Comparison of ENCODE assay signal across 14 cellular contexts in the genomic region with DNA sequence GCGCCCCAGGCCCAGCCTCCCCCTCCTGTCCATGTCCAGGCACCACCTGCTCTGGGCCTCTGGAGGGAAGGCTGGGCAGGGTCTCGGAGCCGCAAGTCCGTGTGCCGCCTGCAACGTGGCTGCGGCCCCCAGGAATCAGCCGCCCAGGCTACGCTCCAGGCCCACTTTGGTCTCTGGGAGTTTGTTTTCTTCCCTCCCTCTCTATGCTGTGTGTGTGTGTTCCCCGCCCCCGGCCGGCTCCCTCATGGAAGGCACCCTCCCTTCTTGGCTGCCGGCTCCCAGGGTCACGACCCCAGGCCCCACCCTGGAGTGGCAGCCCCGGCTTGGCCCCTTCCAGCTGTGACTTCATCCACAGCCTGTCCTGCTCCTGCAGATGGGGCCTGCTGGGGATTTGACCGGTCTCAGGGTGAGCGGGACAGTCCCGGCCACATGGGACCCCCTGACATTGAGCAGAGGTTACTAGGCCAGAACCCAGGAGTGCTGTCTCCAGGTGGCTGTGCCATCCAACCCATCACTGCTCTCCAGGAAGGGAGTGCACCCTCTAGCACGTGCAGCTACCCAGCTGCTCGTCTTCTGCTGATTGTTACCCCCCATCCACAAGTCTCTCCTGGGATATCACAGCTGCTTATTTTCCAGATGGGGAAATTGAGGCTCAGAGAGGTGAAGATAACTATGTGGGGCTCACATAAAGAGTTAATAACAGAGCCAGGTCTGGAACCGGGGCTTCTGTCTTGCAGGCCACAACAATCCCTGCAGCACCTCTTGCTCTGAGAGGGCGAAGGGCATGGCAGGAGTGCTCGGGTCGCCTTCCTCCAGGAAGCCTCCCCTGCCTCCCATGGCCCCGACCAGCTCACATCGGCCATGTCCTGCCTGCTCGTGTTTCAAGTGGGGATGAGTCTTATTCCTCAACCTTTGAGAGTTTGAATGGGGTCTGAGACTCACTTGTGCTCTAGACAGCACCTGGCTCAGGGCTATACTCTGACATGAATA. TPM values are rescaled to one million over a fixed set of nuclear protein-coding genes. Genes with fewer than 3 reads are reported as not detected.
DNase-seq lines count a peak whose midpoint lies in the region; ATAC-seq, FAIRE-seq and TF ChIP-seq lines count a peak whose summit lies in the region.
"Had no signal": no experiment of that assay in that cellular context is flagged by ENCODE, and none has a peak within 500 bp of the region (broad histone marks: within the 10 kb centered on the region; RNA-seq: fewer than 3 reads in every experiment).

No MANE protein-coding gene starts in this region.

- DNase-seq in HepG2 (ENCODE audit: low spot score): peak; percentile 40
- DNase-seq in right lobe of liver: no peak
- peak; percentile 49 to 57 for DNase-seq in cardiac fibroblast (ENCODE audit: low read depth in 2 of 2)
- DNase-seq in nephron progenitor cell: peak; percentile 60
- no peak for DNase-seq in vagina (ENCODE audit: extremely low spot score in 2 of 2)
- DNase-seq in amygdala (lab: John Stamatoyannopoulos, UW): no peak
- no peak for DNase-seq in COR-L47 (lab: John Stamatoyannopoulos, UW)
- DNase-seq in epidermal melanocyte (ENCODE audit: insufficient read length, low spot score): no peak
- DNase-seq: BE2C, GDM1, NCI-H2171, T-helper 9 cell had no signal

- ATAC-seq in HepG2 (peak; percentile 16), right lobe of liver (no peak)

- H3K79me2 ChIP-seq in HepG2 (ENCODE audit: insufficient read depth, low read length): no peaks in the 10 kb centered on the region

- H3K9me3 ChIP-seq in HepG2 (ENCODE audit: low read length) (no peaks in the 10 kb centered on the region), right lobe of liver (no peaks in the 10 kb centered on the region), vagina (no peaks in the 10 kb centered on the region)
- H3K9me3 ChIP-seq: BE2C had no signal

- in situ Hi-C loops in HepG2 (cut with HindIII; ENCODE audit: extremely low pct_ligation_motif_present, low pct_unique_long_range_greater_than_20kb): no loop called here

- 18% methylated on average over 9 of the region's 27 CpGs for WGBS in HepG2 (ENCODE audit: low lambda C conversion rate)
- 40% methylated on average over 3 of the region's 27 CpGs for WGBS in right lobe of liver (ENCODE audit: insufficient coverage, low coverage, low lambda C conversion rate, missing lambda C conversion rate)

- peak overlapping the region; percentile 65 for H3K9ac ChIP-seq in HepG2 (ENCODE audit: insufficient read depth, low read depth, low read length)

- BruUV-seq in HepG2 (replicated peaks; lab: Mats Ljungman, UMichigan): no TSS peak

- no peaks in the 10 kb centered on the region for H3K27me3 ChIP-seq in HepG2 (ENCODE audit: control insufficient read depth in 1 of 2, insufficient read depth in 2 of 2, low read length in 2 of 2)
- H3K27me3 ChIP-seq in right lobe of liver: no peaks in the 10 kb centered on the region
- no peaks in the 10 kb centered on the region for H3K27me3 ChIP-seq in vagina

- no peak for FAIRE-seq in HepG2 (lab: Jason Lieb, UNC)

- H3K4me1 ChIP-seq in HepG2 (ENCODE audit: insufficient read depth, low read length) (peaks cover 66% of the 10 kb centered on the region), right lobe of liver (peaks cover 0 to 6% (median 0%) of the 10 kb centered on the region in 4 donors), vagina (peaks cover 72% of the 10 kb centered on the region)

- peaks cover 43% of the 10 kb centered on the region for H3K27me3 Mint-ChIP-seq in nephron progenitor cell (ENCODE audit: low read depth, poor library complexity)

- no peaks in the 10 kb centered on the region for H3K9me3 Mint-ChIP-seq in nephron progenitor cell
- H3K9me3 Mint-ChIP-seq: brain had no signal

- H3K4me3 Mint-ChIP-seq in nephron progenitor cell: no peak overlapping the region

- CTCF ChIA-PET in HepG2 (lab: Yijun Ruan, JAX; ENCODE audit: low intra/inter-chr PET ratio, low total read pairs): no interaction called here

- intact Hi-C loops in HepG2 (cut with micrococcal nuclease; ENCODE audit: unreplicated experiment) (loop anchor here (1.0 kb wide), 1 partner anchor 42 kb away; no protein-coding TSS in a partner anchor), right lobe of liver (cut with DNase I) (no loop called here), vagina (cut with DNase I) (no loop called here)

- TF ChIP-seq POLR2A in HepG2 (IDR thresholded peaks at IDR 0.05; ENCODE audit: insufficient read depth in 1 of 2, low read depth in 2 of 2, low read length in 2 of 2) (no peak), right lobe of liver (IDR thresholded peaks at IDR 0.05) (no peak), vagina (IDR thresholded peaks at IDR 0.05) (no peak)

- no peaks in the 10 kb centered on the region for H4K20me1 ChIP-seq in HepG2 (ENCODE audit: insufficient read depth, low read length)

- TF ChIP-seq RAD21 in HepG2 (CRISPR knock-in tag; IDR thresholded peaks at IDR 0.05): no peak

- H3K27ac ChIP-seq in HepG2 (ENCODE audit: extremely low read length, insufficient read depth, low read length) (no peak overlapping the region), right lobe of liver (no peak overlapping the region), vagina (peak overlapping the region; percentile 73)

- H3K36me3 Mint-ChIP-seq in nephron progenitor cell (ENCODE audit: low read depth): no peaks in the 10 kb centered on the region
- H3K36me3 Mint-ChIP-seq: brain had no signal

- no peaks in the 10 kb centered on the region for H3K36me3 ChIP-seq in HepG2 (replicated peaks in 1 of 2; ENCODE audit: control insufficient read depth in 1 of 2, insufficient read depth in 2 of 2, low read length in 2 of 2)
- H3K36me3 ChIP-seq in right lobe of liver: no peaks in the 10 kb centered on the region
- H3K36me3 ChIP-seq in vagina: no peaks in the 10 kb centered on the region
- H3K36me3 ChIP-seq: BE2C had no signal

- H3K4me1 Mint-ChIP-seq in nephron progenitor cell: peaks cover 86% of the 10 kb centered on the region

- no peak overlapping the region for H2AFZ ChIP-seq in HepG2 (ENCODE audit: low read length)

- no peak for TF ChIP-seq EP300 in HepG2 (IDR thresholded peaks at IDR 0.05; ENCODE audit: low read depth in 2 of 2, low read length in 2 of 2)
- no peak for TF ChIP-seq EP300 in HepG2 (CRISPR knock-in tag; IDR thresholded peaks at IDR 0.05; ENCODE audit: borderline replicate concordance)

- H3K27ac Mint-ChIP-seq in nephron progenitor cell: no peak overlapping the region

- TF ChIP-seq CTCF in HepG2 (CRISPR knock-in tag; IDR thresholded peaks at IDR 0.05) (no peak), right lobe of liver (IDR thresholded peaks at IDR 0.05) (no peak), cardiac fibroblast (IDR thresholded peaks at IDR 0.05; ENCODE audit: low read depth, low read length) (no peak), nephron progenitor cell (IDR thresholded peaks at IDR 0.05) (no peak), vagina (IDR thresholded peaks at IDR 0.05) (no peak)

- POLR2A ChIA-PET in HepG2 (lab: Yijun Ruan, JAX): interaction anchor here (1.1 to 1.9 kb wide), 2 partner anchors 41 kb away, joined by 3 to 7 read pairs; no protein-coding TSS in a partner anchor

- H3K4me3 ChIP-seq in HepG2 (replicated peaks in 1 of 3; ENCODE audit: insufficient read depth in 1 of 3, low read depth in 2 of 3, low read length in 3 of 3): peak overlapping the region; percentile 24 to 67 (median 49); a peak in 5 of 6 replicates
- no peak overlapping the region for H3K4me3 ChIP-seq in right lobe of liver
- H3K4me3 ChIP-seq in cardiac fibroblast (replicated peaks in 1 of 2; ENCODE audit: low read depth in 2 of 2, low read length in 2 of 2): peak overlapping the region in 1 of 2 donors; percentile 18
- H3K4me3 ChIP-seq in vagina: peak overlapping the region in 1 of 2 donors; percentile 15
- H3K4me3 ChIP-seq: skin epidermis had no signal

- H3K4me2 ChIP-seq in HepG2 (ENCODE audit: low read depth, low read length): peak overlapping the region; percentile 74

RNA-seq across cellular contexts. Expression of a gene that starts 2.8 kb away (rescaled TPM):
- total RNA-seq in HepG2 (2016; rRNA removed; fragmentation: Illumina TruSeq; extraction: Trizol) (1.5 and 3.6 TPM in 2 replicates), right lobe of liver (1 to 10 TPM in 3 of 6 experiments, under 1 TPM in 1, not detected in 2; 0.15 to 2.0 (median 1.6) TPM), vagina (0.49 TPM)
- total RNA-seq in HepG2 (2016; cell fraction: cytosol; rRNA removed; fragmentation: Illumina TruSeq; extraction: Trizol; ENCODE audit: low read depth): 0.53 and 1.6 TPM in 2 replicates
- 1.7 and 3.2 TPM in 2 replicates for total RNA-seq in HepG2 (2016; cell fraction: insoluble cytoplasmic fraction; rRNA removed; fragmentation: Illumina TruSeq; extraction: Trizol)
- 2.6 TPM in 2 replicates for total RNA-seq in HepG2 (2016; cell fraction: membrane; rRNA removed; fragmentation: Illumina TruSeq; extraction: Trizol)
- 5.2 and 5.5 TPM in 2 replicates for total RNA-seq in HepG2 (2016; cell fraction: nucleus; rRNA removed; fragmentation: Illumina TruSeq; extraction: Trizol)
- polyA plus RNA-seq in HepG2 (2011; rRNA removed): 8.5 and 12.1 TPM in 2 replicates
- polyA plus RNA-seq in HepG2 (2011; cell fraction: cytosol; rRNA removed): 3.0 and 4.2 TPM in 2 replicates
- 48.8 and 59.2 TPM in 2 replicates for polyA plus RNA-seq in HepG2 (2011; cell fraction: nucleus; rRNA removed)
- polyA plus RNA-seq in HepG2 (2012): 1.4 and 5.2 TPM in 2 replicates
- 0.17 and 0.26 TPM in 2 replicates for polyA plus RNA-seq in HepG2 (2016; cell fraction: cytosol; fragmentation: Illumina TruSeq; extraction: Trizol; ENCODE audit: low read depth)
- polyA plus RNA-seq in HepG2 (2016; cell fraction: insoluble cytoplasmic fraction; fragmentation: Illumina TruSeq; extraction: Trizol; ENCODE audit: low read depth): 1.1 and 1.3 TPM in 2 replicates
- polyA plus RNA-seq in HepG2 (2016; cell fraction: membrane; fragmentation: Illumina TruSeq; extraction: Trizol; ENCODE audit: low read depth): 0.64 and 0.93 TPM in 2 replicates
- polyA plus RNA-seq in HepG2 (2016; cell fraction: nucleus; fragmentation: Illumina TruSeq; extraction: Trizol; ENCODE audit: insufficient read depth, low read depth): 13.6 and 20.3 TPM in 2 replicates
- 11.5 and 35.1 TPM in 2 replicates for polyA minus RNA-seq in HepG2 (2011; rRNA and poly(A)+ RNA removed; ENCODE audit: low replicate concordance)
- polyA minus RNA-seq in HepG2 (2011; cell fraction: cytosol; rRNA and poly(A)+ RNA removed): 3.8 and 5.5 TPM in 2 replicates
- 4.1 and 7.1 TPM in 2 replicates for polyA minus RNA-seq in HepG2 (2011; cell fraction: nucleus; rRNA and poly(A)+ RNA removed)

RNA-seq across cellular contexts. Expression of a gene that starts 17.3 kb away (rescaled TPM):
- not detected in 2 replicates for total RNA-seq in HepG2 (2016; rRNA removed; fragmentation: Illumina TruSeq; extraction: Trizol)
- total RNA-seq in HepG2 (2016; cell fraction: cytosol; rRNA removed; fragmentation: Illumina TruSeq; extraction: Trizol; ENCODE audit: low read depth): not detected in 2 replicates
- total RNA-seq in HepG2 (2016; cell fraction: insoluble cytoplasmic fraction; rRNA removed; fragmentation: Illumina TruSeq; extraction: Trizol): not detected in 2 replicates
- total RNA-seq in HepG2 (2016; cell fraction: membrane; rRNA removed; fragmentation: Illumina TruSeq; extraction: Trizol): not detected in 2 replicates
- not detected in 2 replicates for total RNA-seq in HepG2 (2016; cell fraction: nucleus; rRNA removed; fragmentation: Illumina TruSeq; extraction: Trizol)
- polyA plus RNA-seq in HepG2 (2011; rRNA removed): 0.07 TPM in 1 of 2 replicates, not detected in the other
- polyA plus RNA-seq in HepG2 (2011; cell fraction: cytosol; rRNA removed): 0.05 TPM in 1 of 2 replicates, not detected in the other
- polyA plus RNA-seq in HepG2 (2011; cell fraction: nucleus; rRNA removed): not detected in 2 replicates
- 0.07 TPM in 1 of 2 replicates, not detected in the other for polyA plus RNA-seq in HepG2 (2012)
- not detected in 2 replicates for polyA plus RNA-seq in HepG2 (2016; cell fraction: cytosol; fragmentation: Illumina TruSeq; extraction: Trizol; ENCODE audit: low read depth)
- not detected in 2 replicates for polyA plus RNA-seq in HepG2 (2016; cell fraction: insoluble cytoplasmic fraction; fragmentation: Illumina TruSeq; extraction: Trizol; ENCODE audit: low read depth)
- not detected in 2 replicates for polyA plus RNA-seq in HepG2 (2016; cell fraction: membrane; fragmentation: Illumina TruSeq; extraction: Trizol; ENCODE audit: low read depth)
- not detected in 2 replicates for polyA plus RNA-seq in HepG2 (2016; cell fraction: nucleus; fragmentation: Illumina TruSeq; extraction: Trizol; ENCODE audit: insufficient read depth, low read depth)
- polyA minus RNA-seq in HepG2 (2011; rRNA and poly(A)+ RNA removed; ENCODE audit: low replicate concordance): not detected in 2 replicates
- not detected in 2 replicates for polyA minus RNA-seq in HepG2 (2011; cell fraction: cytosol; rRNA and poly(A)+ RNA removed)
- not detected in 2 replicates for polyA minus RNA-seq in HepG2 (2011; cell fraction: nucleus; rRNA and poly(A)+ RNA removed)
- total RNA-seq in right lobe of liver: under 1 TPM in 4 of 6 experiments, not detected in 2; 0.10 to 0.75 (median 0.19) TPM
- not detected for total RNA-seq in vagina

RNA-seq across cellular contexts. Expression of a gene that starts 40.0 kb away (rescaled TPM):
- total RNA-seq in HepG2 (2016; rRNA removed; fragmentation: Illumina TruSeq; extraction: Trizol) (1.1 and 2.6 TPM in 2 replicates), right lobe of liver (1 to 10 TPM in 5 of 6 experiments, under 1 TPM in 1; 0.86 to 8.6 (median 4.0) TPM), vagina (51.8 TPM)
- 0.81 and 0.88 TPM in 2 replicates for total RNA-seq in HepG2 (2016; cell fraction: cytosol; rRNA removed; fragmentation: Illumina TruSeq; extraction: Trizol; ENCODE audit: low read depth)
- total RNA-seq in HepG2 (2016; cell fraction: insoluble cytoplasmic fraction; rRNA removed; fragmentation: Illumina TruSeq; extraction: Trizol): 0.70 and 1.2 TPM in 2 replicates
- 2.4 and 2.9 TPM in 2 replicates for total RNA-seq in HepG2 (2016; cell fraction: membrane; rRNA removed; fragmentation: Illumina TruSeq; extraction: Trizol)
- total RNA-seq in HepG2 (2016; cell fraction: nucleus; rRNA removed; fragmentation: Illumina TruSeq; extraction: Trizol): 1.6 and 2.3 TPM in 2 replicates
- polyA plus RNA-seq in HepG2 (2011; rRNA removed): 4.4 and 6.2 TPM in 2 replicates
- polyA plus RNA-seq in HepG2 (2011; cell fraction: cytosol; rRNA removed): 2.6 and 3.9 TPM in 2 replicates
- 14.3 and 18.8 TPM in 2 replicates for polyA plus RNA-seq in HepG2 (2011; cell fraction: nucleus; rRNA removed)
- 2.3 and 2.7 TPM in 2 replicates for polyA plus RNA-seq in HepG2 (2012)
- polyA plus RNA-seq in HepG2 (2016; cell fraction: cytosol; fragmentation: Illumina TruSeq; extraction: Trizol; ENCODE audit: low read depth): 0.41 and 0.72 TPM in 2 replicates
- 0.73 and 1.3 TPM in 2 replicates for polyA plus RNA-seq in HepG2 (2016; cell fraction: insoluble cytoplasmic fraction; fragmentation: Illumina TruSeq; extraction: Trizol; ENCODE audit: low read depth)
- polyA plus RNA-seq in HepG2 (2016; cell fraction: membrane; fragmentation: Illumina TruSeq; extraction: Trizol; ENCODE audit: low read depth): 0.99 and 1.3 TPM in 2 replicates
- 2.4 TPM in 1 of 2 replicates, not detected in the other for polyA plus RNA-seq in HepG2 (2016; cell fraction: nucleus; fragmentation: Illumina TruSeq; extraction: Trizol; ENCODE audit: insufficient read depth, low read depth)
- 1.4 and 5.7 TPM in 2 replicates for polyA minus RNA-seq in HepG2 (2011; rRNA and poly(A)+ RNA removed; ENCODE audit: low replicate concordance)
- 0.97 and 1.6 TPM in 2 replicates for polyA minus RNA-seq in HepG2 (2011; cell fraction: cytosol; rRNA and poly(A)+ RNA removed)
- polyA minus RNA-seq in HepG2 (2011; cell fraction: nucleus; rRNA and poly(A)+ RNA removed): 2.3 and 2.9 TPM in 2 replicates

Comparison
In these comparisons a context has a peak if more than half of its experiments do, and no peak if none do; other contexts are left out.
1. DNase-seq: peak in HepG2 (single experiment), cardiac fibroblast (2 of 2) and nephron progenitor cell (single experiment); none in right lobe of liver (0 of 3), vagina (0 of 2), amygdala (0 of 56), COR-L47 (single experiment) and epidermal melanocyte (single experiment).
2. H3K4me3 ChIP-seq: peak in HepG2 (3 of 3); none in right lobe of liver (0 of 3).